1 cellular context compared by ENCODE assay signal in the genomic region with DNA sequence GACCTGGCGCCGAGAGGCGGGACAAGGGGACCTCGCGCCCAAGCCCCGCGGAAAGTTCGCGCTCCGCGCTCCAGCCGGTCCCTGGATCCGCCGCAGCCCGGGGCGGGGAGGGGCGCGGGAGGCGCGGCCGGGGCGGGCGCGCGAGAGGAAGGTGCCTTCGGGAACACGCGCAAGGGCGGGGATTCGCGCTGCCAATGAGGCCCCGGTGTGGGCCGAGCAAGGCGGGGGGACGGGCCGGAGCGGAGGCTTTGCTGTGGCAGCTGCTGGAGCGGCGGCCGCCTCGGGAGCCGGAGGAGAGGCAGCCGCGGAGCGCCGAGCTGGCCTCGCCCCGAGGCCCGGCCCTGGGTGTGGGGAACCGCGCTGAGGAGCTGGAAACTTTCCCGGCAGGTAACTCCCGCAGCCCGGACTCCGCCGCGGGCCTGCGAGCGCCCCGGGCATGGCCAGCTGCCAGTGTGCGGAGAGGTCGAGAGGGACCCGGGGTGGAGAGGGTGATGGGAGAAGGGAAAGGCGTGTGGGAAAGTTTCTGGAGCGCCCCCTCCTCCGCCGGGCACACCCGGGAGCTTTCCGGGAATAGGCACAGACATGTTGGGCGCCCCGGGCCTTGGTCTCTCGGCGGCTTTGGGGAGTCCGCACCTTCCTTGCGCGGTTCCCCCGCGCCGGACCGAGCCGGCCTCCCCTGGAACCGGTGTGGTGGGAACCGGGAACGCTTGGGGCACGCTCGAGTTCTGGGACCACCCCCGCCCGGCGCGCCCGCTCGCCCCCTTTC.
TF ChIP-seq lines count a peak whose summit lies in the region.

A gene (plus strand): TSS at position 245 of the 766 bp plus-strand sequence. CDS start 97,271 bp downstream, outside the sequence.

TF ChIP-seq in HepG2, 621 proteins besides CTCF, POLR2A, EP300 and RAD21 (continued from another document and continues in another):
- TF ChIP-seq, protein P1, sequence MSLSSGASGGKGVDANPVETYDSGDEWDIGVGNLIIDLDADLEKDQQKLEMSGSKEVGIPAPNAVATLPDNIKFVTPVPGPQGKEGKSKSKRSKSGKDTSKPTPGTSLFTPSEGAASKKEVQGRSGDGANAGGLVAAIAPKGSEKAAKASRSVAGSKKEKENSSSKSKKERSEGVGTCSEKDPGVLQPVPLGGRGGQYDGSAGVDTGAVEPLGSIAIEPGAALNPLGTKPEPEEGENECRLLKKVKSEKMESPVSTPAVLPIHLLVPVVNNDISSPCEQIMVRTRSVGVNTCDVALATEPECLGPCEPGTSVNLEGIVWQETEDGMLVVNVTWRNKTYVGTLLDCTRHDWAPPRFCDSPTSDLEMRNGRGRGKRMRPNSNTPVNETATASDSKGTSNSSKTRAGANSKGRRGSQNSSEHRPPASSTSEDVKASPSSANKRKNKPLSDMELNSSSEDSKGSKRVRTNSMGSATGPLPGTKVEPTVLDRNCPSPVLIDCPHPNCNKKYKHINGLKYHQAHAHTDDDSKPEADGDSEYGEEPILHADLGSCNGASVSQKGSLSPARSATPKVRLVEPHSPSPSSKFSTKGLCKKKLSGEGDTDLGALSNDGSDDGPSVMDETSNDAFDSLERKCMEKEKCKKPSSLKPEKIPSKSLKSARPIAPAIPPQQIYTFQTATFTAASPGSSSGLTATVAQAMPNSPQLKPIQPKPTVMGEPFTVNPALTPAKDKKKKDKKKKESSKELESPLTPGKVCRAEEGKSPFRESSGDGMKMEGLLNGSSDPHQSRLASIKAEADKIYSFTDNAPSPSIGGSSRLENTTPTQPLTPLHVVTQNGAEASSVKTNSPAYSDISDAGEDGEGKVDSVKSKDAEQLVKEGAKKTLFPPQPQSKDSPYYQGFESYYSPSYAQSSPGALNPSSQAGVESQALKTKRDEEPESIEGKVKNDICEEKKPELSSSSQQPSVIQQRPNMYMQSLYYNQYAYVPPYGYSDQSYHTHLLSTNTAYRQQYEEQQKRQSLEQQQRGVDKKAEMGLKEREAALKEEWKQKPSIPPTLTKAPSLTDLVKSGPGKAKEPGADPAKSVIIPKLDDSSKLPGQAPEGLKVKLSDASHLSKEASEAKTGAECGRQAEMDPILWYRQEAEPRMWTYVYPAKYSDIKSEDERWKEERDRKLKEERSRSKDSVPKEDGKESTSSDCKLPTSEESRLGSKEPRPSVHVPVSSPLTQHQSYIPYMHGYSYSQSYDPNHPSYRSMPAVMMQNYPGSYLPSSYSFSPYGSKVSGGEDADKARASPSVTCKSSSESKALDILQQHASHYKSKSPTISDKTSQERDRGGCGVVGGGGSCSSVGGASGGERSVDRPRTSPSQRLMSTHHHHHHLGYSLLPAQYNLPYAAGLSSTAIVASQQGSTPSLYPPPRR (CRISPR knock-in tag; IDR thresholded peaks at IDR 0.05; ENCODE audit: borderline replicate concordance) = no peak
- TF ChIP-seq, protein P2, sequence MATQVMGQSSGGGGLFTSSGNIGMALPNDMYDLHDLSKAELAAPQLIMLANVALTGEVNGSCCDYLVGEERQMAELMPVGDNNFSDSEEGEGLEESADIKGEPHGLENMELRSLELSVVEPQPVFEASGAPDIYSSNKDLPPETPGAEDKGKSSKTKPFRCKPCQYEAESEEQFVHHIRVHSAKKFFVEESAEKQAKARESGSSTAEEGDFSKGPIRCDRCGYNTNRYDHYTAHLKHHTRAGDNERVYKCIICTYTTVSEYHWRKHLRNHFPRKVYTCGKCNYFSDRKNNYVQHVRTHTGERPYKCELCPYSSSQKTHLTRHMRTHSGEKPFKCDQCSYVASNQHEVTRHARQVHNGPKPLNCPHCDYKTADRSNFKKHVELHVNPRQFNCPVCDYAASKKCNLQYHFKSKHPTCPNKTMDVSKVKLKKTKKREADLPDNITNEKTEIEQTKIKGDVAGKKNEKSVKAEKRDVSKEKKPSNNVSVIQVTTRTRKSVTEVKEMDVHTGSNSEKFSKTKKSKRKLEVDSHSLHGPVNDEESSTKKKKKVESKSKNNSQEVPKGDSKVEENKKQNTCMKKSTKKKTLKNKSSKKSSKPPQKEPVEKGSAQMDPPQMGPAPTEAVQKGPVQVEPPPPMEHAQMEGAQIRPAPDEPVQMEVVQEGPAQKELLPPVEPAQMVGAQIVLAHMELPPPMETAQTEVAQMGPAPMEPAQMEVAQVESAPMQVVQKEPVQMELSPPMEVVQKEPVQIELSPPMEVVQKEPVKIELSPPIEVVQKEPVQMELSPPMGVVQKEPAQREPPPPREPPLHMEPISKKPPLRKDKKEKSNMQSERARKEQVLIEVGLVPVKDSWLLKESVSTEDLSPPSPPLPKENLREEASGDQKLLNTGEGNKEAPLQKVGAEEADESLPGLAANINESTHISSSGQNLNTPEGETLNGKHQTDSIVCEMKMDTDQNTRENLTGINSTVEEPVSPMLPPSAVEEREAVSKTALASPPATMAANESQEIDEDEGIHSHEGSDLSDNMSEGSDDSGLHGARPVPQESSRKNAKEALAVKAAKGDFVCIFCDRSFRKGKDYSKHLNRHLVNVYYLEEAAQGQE (IDR thresholded peaks at IDR 0.05; ENCODE audit: borderline replicate concordance in 1 of 2, low read depth in 1 of 2, low read length in 2 of 2) = no peak
- no peak; the same call in 1 of the 2 replicates for TF ChIP-seq ZSCAN29 (CRISPR knock-in tag; conservative IDR thresholded peaks at IDR 0.05)
- TF ChIP-seq NCOR1 (IDR thresholded peaks at IDR 0.05; ENCODE audit: borderline replicate concordance, low read length) = no peak
- no peak for TF ChIP-seq MAFG (CRISPR knock-in tag; IDR thresholded peaks at IDR 0.05)
- no peak for TF ChIP-seq SYNCRIP (IDR thresholded peaks at IDR 0.05; ENCODE audit: insufficient read depth, low read depth, low read length)
- TF ChIP-seq, protein P3, sequence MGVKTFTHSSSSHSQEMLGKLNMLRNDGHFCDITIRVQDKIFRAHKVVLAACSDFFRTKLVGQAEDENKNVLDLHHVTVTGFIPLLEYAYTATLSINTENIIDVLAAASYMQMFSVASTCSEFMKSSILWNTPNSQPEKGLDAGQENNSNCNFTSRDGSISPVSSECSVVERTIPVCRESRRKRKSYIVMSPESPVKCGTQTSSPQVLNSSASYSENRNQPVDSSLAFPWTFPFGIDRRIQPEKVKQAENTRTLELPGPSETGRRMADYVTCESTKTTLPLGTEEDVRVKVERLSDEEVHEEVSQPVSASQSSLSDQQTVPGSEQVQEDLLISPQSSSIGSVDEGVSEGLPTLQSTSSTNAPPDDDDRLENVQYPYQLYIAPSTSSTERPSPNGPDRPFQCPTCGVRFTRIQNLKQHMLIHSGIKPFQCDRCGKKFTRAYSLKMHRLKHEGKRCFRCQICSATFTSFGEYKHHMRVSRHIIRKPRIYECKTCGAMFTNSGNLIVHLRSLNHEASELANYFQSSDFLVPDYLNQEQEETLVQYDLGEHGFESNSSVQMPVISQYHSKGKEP (CRISPR knock-in tag; IDR thresholded peaks at IDR 0.05) = 0 out of 2 replicates have a peak, but pooled peaks have one; percentile 16
- TF ChIP-seq RFX3 (CRISPR knock-in tag; IDR thresholded peaks at IDR 0.05) = no peak
- no peak for TF ChIP-seq PAX8 (CRISPR knock-in tag; IDR thresholded peaks at IDR 0.05; ENCODE audit: borderline replicate concordance)
- TF ChIP-seq, protein P4, sequence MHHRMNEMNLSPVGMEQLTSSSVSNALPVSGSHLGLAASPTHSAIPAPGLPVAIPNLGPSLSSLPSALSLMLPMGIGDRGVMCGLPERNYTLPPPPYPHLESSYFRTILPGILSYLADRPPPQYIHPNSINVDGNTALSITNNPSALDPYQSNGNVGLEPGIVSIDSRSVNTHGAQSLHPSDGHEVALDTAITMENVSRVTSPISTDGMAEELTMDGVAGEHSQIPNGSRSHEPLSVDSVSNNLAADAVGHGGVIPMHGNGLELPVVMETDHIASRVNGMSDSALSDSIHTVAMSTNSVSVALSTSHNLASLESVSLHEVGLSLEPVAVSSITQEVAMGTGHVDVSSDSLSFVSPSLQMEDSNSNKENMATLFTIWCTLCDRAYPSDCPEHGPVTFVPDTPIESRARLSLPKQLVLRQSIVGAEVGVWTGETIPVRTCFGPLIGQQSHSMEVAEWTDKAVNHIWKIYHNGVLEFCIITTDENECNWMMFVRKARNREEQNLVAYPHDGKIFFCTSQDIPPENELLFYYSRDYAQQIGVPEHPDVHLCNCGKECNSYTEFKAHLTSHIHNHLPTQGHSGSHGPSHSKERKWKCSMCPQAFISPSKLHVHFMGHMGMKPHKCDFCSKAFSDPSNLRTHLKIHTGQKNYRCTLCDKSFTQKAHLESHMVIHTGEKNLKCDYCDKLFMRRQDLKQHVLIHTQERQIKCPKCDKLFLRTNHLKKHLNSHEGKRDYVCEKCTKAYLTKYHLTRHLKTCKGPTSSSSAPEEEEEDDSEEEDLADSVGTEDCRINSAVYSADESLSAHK (CRISPR knock-in tag; IDR thresholded peaks at IDR 0.05; ENCODE audit: borderline replicate concordance) = no peak
- TF ChIP-seq ZFY (CRISPR knock-in tag; IDR thresholded peaks at IDR 0.05) = peak; percentile 78
- TF ChIP-seq FOXJ3 (CRISPR knock-in tag; IDR thresholded peaks at IDR 0.05; ENCODE audit: borderline replicate concordance) = no peak
- TF ChIP-seq ZKSCAN5 (CRISPR knock-in tag; IDR thresholded peaks at IDR 0.05) = no peak
- no peak for TF ChIP-seq ZNF564 (CRISPR knock-in tag; IDR thresholded peaks at IDR 0.05)
- TF ChIP-seq, protein P5, sequence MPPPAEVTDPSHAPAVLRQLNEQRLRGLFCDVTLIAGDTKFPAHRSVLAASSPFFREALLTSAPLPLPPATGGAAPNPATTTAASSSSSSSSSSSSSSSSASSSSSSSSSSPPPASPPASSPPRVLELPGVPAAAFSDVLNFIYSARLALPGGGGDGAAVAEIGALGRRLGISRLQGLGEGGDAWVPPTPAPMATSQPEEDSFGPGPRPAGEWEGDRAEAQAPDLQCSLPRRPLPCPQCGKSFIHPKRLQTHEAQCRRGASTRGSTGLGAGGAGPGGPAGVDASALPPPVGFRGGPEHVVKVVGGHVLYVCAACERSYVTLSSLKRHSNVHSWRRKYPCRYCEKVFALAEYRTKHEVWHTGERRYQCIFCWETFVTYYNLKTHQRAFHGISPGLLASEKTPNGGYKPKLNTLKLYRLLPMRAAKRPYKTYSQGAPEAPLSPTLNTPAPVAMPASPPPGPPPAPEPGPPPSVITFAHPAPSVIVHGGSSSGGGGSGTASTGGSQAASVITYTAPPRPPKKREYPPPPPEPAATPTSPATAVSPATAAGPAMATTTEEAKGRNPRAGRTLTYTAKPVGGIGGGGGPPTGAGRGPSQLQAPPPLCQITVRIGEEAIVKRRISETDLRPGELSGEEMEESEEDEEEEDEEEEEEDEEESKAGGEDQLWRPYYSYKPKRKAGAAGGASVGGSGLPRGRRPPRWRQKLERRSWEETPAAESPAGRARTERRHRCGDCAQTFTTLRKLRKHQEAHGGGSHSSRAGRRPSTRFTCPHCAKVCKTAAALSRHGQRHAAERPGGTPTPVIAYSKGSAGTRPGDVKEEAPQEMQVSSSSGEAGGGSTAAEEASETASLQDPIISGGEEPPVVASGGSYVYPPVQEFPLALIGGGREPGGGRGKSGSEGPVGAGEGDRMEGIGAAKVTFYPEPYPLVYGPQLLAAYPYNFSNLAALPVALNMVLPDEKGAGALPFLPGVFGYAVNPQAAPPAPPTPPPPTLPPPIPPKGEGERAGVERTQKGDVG (CRISPR knock-in tag; IDR thresholded peaks at IDR 0.05; ENCODE audit: borderline replicate concordance) = no peak
- TF ChIP-seq ZNF232 (CRISPR knock-in tag; IDR thresholded peaks at IDR 0.05; ENCODE audit: borderline replicate concordance) = 0 out of 2 replicates have a peak, but pooled peaks have one; percentile 45
- no peak for TF ChIP-seq ZMYM3 (CRISPR knock-in tag; IDR thresholded peaks at IDR 0.05)
- TF ChIP-seq, protein P6, sequence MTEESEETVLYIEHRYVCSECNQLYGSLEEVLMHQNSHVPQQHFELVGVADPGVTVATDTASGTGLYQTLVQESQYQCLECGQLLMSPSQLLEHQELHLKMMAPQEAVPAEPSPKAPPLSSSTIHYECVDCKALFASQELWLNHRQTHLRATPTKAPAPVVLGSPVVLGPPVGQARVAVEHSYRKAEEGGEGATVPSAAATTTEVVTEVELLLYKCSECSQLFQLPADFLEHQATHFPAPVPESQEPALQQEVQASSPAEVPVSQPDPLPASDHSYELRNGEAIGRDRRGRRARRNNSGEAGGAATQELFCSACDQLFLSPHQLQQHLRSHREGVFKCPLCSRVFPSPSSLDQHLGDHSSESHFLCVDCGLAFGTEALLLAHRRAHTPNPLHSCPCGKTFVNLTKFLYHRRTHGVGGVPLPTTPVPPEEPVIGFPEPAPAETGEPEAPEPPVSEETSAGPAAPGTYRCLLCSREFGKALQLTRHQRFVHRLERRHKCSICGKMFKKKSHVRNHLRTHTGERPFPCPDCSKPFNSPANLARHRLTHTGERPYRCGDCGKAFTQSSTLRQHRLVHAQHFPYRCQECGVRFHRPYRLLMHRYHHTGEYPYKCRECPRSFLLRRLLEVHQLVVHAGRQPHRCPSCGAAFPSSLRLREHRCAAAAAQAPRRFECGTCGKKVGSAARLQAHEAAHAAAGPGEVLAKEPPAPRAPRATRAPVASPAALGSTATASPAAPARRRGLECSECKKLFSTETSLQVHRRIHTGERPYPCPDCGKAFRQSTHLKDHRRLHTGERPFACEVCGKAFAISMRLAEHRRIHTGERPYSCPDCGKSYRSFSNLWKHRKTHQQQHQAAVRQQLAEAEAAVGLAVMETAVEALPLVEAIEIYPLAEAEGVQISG (CRISPR knock-in tag; IDR thresholded peaks at IDR 0.05) = no peak
- no peak; the same call in 1 of the 2 replicates for TF ChIP-seq HOXA5 (CRISPR knock-in tag; IDR thresholded peaks at IDR 0.05)
- no peak for TF ChIP-seq PTBP1 (IDR thresholded peaks at IDR 0.05; ENCODE audit: low read depth, low read length, poor library complexity, severe bottlenecking)
- TF ChIP-seq, protein P7, sequence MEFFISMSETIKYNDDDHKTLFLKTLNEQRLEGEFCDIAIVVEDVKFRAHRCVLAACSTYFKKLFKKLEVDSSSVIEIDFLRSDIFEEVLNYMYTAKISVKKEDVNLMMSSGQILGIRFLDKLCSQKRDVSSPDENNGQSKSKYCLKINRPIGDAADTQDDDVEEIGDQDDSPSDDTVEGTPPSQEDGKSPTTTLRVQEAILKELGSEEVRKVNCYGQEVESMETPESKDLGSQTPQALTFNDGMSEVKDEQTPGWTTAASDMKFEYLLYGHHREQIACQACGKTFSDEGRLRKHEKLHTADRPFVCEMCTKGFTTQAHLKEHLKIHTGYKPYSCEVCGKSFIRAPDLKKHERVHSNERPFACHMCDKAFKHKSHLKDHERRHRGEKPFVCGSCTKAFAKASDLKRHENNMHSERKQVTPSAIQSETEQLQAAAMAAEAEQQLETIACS (CRISPR knock-in tag; IDR thresholded peaks at IDR 0.05) = peak; percentile 34; the same call in 1 of the 2 replicates
- no peak for TF ChIP-seq NFIB (CRISPR knock-in tag; IDR thresholded peaks at IDR 0.05; ENCODE audit: borderline replicate concordance)
- TF ChIP-seq ZNF17 (CRISPR knock-in tag; IDR thresholded peaks at IDR 0.05) = no peak
- TF ChIP-seq ZFAT (CRISPR knock-in tag; conservative IDR thresholded peaks at IDR 0.05) = no peak; the same call in 1 of the 2 replicates
- TF ChIP-seq, protein P8, sequence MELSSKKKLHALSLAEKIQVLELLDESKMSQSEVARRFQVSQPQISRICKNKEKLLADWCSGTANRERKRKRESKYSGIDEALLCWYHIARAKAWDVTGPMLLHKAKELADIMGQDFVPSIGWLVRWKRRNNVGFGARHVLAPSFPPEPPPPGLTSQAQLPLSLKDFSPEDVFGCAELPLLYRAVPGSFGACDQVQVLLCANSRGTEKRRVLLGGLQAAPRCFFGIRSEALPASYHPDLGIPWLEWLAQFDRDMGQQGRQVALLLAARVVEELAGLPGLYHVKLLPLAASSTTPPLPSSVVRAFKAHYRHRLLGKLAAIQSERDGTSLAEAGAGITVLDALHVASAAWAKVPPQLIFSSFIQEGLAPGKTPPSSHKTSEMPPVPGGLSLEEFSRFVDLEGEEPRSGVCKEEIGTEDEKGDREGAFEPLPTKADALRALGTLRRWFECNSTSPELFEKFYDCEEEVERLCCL (CRISPR knock-in tag; IDR thresholded peaks at IDR 0.05; ENCODE audit: borderline replicate concordance) = no peak
- TF ChIP-seq MED1 (CRISPR knock-in tag; IDR thresholded peaks at IDR 0.05) = 0 out of 2 replicates have a peak, but pooled peaks have one; percentile 17
- TF ChIP-seq HNRNPK (IDR thresholded peaks at IDR 0.05; ENCODE audit: low read depth, low read length, poor library complexity, severe bottlenecking) = peak; percentile 96
- TF ChIP-seq HNRNPH1 (optimal IDR thresholded peaks at IDR 0.05; ENCODE audit: low read depth, low read length) = no peak
